ENCODE assay signal across 1 cellular context in genomic region chr6:31403283-31403989, GRCh38.
TF ChIP-seq lines count a peak whose summit lies in the region.

Gene MICA, plus strand, starts transcription at chr6:31403595. Its CDS starts 38 bp downstream, at chr6:31403633.

TF ChIP-seq in HepG2, 621 proteins besides CTCF, POLR2A, EP300 and RAD21 (continued from another document and continues in another):
- TF ChIP-seq, protein P1, sequence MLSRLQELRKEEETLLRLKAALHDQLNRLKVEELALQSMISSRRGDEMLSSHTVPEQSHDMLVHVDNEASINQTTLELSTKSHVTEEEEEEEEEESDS (CRISPR knock-in tag; IDR thresholded peaks at IDR 0.05; ENCODE audit: borderline replicate concordance), result peak; percentile 86; the same call in 1 of the 2 replicates
- TF ChIP-seq EZH2 (conservative IDR thresholded peaks at IDR 0.05; ENCODE audit: low read depth, low read length) (no peak), ZNF33B (CRISPR knock-in tag; IDR thresholded peaks at IDR 0.05) (peak; percentile 93; the same call in 1 of the 2 replicates), SOX6 (IDR thresholded peaks at IDR 0.05) (no peak), SOX6 (CRISPR knock-in tag; IDR thresholded peaks at IDR 0.05) (peak; percentile 56; the same call in 1 of the 2 replicates), SNRNP70 (IDR thresholded peaks at IDR 0.05; ENCODE audit: low read depth, low read length) (no peak), ZNF34 (CRISPR knock-in tag; IDR thresholded peaks at IDR 0.05; ENCODE audit: borderline replicate concordance) (no peak), ZBTB42 (CRISPR knock-in tag; IDR thresholded peaks at IDR 0.05) (no peak), E2F2 (CRISPR knock-in tag; IDR thresholded peaks at IDR 0.05; ENCODE audit: borderline replicate concordance) (peak; percentile 20; the same call in 1 of the 2 replicates), PRDM15 (CRISPR knock-in tag; IDR thresholded peaks at IDR 0.05) (peak; percentile 67; the same call in 1 of the 2 replicates), ZBTB3 (CRISPR knock-in tag; IDR thresholded peaks at IDR 0.05; ENCODE audit: borderline replicate concordance, low read depth) (no peak), ZNF773 (CRISPR knock-in tag; IDR thresholded peaks at IDR 0.05; ENCODE audit: borderline replicate concordance) (0 out of 2 replicates have a peak, but pooled peaks have one; percentile 58), KLF6 (CRISPR knock-in tag; IDR thresholded peaks at IDR 0.05) (peak; percentile 81), ZNF142 (CRISPR knock-in tag; IDR thresholded peaks at IDR 0.05) (peak; percentile 75), CEBPB (IDR thresholded peaks at IDR 0.05; ENCODE audit: borderline replicate concordance, low read depth, low read length) (no peak), YEATS4 (CRISPR knock-in tag; IDR thresholded peaks at IDR 0.05; ENCODE audit: borderline replicate concordance) (peak; percentile 57; the same call in 1 of the 2 replicates), DPF2 (CRISPR knock-in tag; IDR thresholded peaks at IDR 0.05; ENCODE audit: borderline replicate concordance, low read depth) (no peak), SUZ12 (IDR thresholded peaks at IDR 0.05; ENCODE audit: low read depth, low read length) (no peak), MLXIP (CRISPR knock-in tag; IDR thresholded peaks at IDR 0.05; ENCODE audit: borderline replicate concordance) (0 out of 2 replicates have a peak, but pooled peaks have one; percentile 67), SYNCRIP (IDR thresholded peaks at IDR 0.05; ENCODE audit: insufficient read depth, low read depth, low read length) (no peak), KDM1A (CRISPR knock-in tag; IDR thresholded peaks at IDR 0.05) (no peak), ZSCAN22 (CRISPR knock-in tag; IDR thresholded peaks at IDR 0.05) (no peak), YY1 (IDR thresholded peaks at IDR 0.05; ENCODE audit: insufficient read depth, insufficient replicate concordance, low read depth, low read length) (peak; percentile 77), FOXO4 (CRISPR knock-in tag; conservative IDR thresholded peaks at IDR 0.05) (0 out of 2 replicates have a peak, but pooled peaks have one; percentile 59), MYNN (CRISPR knock-in tag; IDR thresholded peaks at IDR 0.05; ENCODE audit: low read depth) (0 out of 2 replicates have a peak, but pooled peaks have one; percentile 55), ZNF337 (CRISPR knock-in tag; IDR thresholded peaks at IDR 0.05; ENCODE audit: borderline replicate concordance, low read depth) (no peak), ZC3H13 (CRISPR knock-in tag; IDR thresholded peaks at IDR 0.05) (peak; percentile 63; the same call in 1 of the 2 replicates)
- TF ChIP-seq, protein P2, sequence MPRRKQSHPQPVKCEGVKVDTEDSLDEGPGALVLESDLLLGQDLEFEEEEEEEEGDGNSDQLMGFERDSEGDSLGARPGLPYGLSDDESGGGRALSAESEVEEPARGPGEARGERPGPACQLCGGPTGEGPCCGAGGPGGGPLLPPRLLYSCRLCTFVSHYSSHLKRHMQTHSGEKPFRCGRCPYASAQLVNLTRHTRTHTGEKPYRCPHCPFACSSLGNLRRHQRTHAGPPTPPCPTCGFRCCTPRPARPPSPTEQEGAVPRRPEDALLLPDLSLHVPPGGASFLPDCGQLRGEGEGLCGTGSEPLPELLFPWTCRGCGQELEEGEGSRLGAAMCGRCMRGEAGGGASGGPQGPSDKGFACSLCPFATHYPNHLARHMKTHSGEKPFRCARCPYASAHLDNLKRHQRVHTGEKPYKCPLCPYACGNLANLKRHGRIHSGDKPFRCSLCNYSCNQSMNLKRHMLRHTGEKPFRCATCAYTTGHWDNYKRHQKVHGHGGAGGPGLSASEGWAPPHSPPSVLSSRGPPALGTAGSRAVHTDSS (CRISPR knock-in tag; conservative IDR thresholded peaks at IDR 0.05), result no peak
- TF ChIP-seq, protein P3, sequence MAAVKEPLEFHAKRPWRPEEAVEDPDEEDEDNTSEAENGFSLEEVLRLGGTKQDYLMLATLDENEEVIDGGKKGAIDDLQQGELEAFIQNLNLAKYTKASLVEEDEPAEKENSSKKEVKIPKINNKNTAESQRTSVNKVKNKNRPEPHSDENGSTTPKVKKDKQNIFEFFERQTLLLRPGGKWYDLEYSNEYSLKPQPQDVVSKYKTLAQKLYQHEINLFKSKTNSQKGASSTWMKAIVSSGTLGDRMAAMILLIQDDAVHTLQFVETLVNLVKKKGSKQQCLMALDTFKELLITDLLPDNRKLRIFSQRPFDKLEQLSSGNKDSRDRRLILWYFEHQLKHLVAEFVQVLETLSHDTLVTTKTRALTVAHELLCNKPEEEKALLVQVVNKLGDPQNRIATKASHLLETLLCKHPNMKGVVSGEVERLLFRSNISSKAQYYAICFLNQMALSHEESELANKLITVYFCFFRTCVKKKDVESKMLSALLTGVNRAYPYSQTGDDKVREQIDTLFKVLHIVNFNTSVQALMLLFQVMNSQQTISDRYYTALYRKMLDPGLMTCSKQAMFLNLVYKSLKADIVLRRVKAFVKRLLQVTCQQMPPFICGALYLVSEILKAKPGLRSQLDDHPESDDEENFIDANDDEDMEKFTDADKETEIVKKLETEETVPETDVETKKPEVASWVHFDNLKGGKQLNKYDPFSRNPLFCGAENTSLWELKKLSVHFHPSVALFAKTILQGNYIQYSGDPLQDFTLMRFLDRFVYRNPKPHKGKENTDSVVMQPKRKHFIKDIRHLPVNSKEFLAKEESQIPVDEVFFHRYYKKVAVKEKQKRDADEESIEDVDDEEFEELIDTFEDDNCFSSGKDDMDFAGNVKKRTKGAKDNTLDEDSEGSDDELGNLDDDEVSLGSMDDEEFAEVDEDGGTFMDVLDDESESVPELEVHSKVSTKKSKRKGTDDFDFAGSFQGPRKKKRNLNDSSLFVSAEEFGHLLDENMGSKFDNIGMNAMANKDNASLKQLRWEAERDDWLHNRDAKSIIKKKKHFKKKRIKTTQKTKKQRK (IDR thresholded peaks at IDR 0.05; ENCODE audit: low read length), result no peak
- TF ChIP-seq, protein P4, sequence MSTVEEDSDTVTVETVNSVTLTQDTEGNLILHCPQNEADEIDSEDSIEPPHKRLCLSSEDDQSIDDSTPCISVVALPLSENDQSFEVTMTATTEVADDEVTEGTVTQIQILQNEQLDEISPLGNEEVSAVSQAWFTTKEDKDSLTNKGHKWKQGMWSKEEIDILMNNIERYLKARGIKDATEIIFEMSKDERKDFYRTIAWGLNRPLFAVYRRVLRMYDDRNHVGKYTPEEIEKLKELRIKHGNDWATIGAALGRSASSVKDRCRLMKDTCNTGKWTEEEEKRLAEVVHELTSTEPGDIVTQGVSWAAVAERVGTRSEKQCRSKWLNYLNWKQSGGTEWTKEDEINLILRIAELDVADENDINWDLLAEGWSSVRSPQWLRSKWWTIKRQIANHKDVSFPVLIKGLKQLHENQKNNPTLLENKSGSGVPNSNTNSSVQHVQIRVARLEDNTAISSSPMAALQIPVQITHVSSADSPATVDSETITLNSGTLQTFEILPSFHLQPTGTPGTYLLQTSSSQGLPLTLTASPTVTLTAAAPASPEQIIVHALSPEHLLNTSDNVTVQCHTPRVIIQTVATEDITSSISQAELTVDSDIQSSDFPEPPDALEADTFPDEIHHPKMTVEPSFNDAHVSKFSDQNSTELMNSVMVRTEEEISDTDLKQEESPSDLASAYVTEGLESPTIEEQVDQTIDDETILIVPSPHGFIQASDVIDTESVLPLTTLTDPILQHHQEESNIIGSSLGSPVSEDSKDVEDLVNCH (CRISPR knock-in tag; IDR thresholded peaks at IDR 0.05), result no peak
